10 cellular contexts compared by ENCODE assay signal in genomic region chr4:92305878-92306520, GRCh38. TPM values are rescaled to one million over a fixed set of nuclear protein-coding genes. Genes with fewer than 3 reads are reported as not detected.
DNase-seq lines count a peak whose midpoint lies in the region; ATAC-seq and TF ChIP-seq lines count a peak whose summit lies in the region.
"Had no signal": no experiment of that assay in that cellular context is flagged by ENCODE, and none has a peak within 500 bp of the region (broad histone marks: within the 10 kb centered on the region; RNA-seq: fewer than 3 reads in every experiment).

No MANE protein-coding gene starts in this region.

- no peak for TF ChIP-seq EP300 in upper lobe of left lung (IDR thresholded peaks at IDR 0.05)

- H3K36me3 ChIP-seq in lower lobe of right lung: no peaks in the 10 kb centered on the region
- no peaks in the 10 kb centered on the region for H3K36me3 ChIP-seq in upper lobe of left lung
- H3K36me3 ChIP-seq: thyroid gland had no signal

- no peaks in the 10 kb centered on the region for H3K36me3 Mint-ChIP-seq in activated CD4-positive, alpha-beta T cell treated with anti-CD3 and anti-CD28 coated beads for 36 hours (ENCODE audit: low read depth)

- H3K27ac ChIP-seq in dorsolateral prefrontal cortex (peak overlapping the region in 57 of 59 donors; percentile 43 to 95 (median 84)), lower lobe of right lung (no peak overlapping the region), upper lobe of left lung (no peak overlapping the region)
- H3K27ac ChIP-seq: thyroid gland had no signal

- no peak overlapping the region for H3K27ac Mint-ChIP-seq in activated CD4-positive, alpha-beta T cell treated with anti-CD3 and anti-CD28 coated beads for 36 hours

- DNase-seq in NCI-H2227 (lab: John Stamatoyannopoulos, UW; ENCODE audit: unreplicated experiment) (peak; percentile 34), NCI-H2227 treated with DMSO at 0.1 percent for 48 hours (lab: John Stamatoyannopoulos, UW) (no peak), dorsolateral prefrontal cortex (peak in 5 of 10 donors; percentile 14 to 73 (median 41)), lower lobe of right lung (no peak), upper lobe of left lung (peak in 1 of 2 donors; percentile 48)
- DNase-seq in activated naive CD4-positive, alpha-beta T cell treated with anti-CD3 and anti-CD28 coated beads, Interleukin-2, amount 50 U/mL, for 16 hours: no peak
- DNase-seq in activated CD4-positive, alpha-beta T cell treated with anti-CD3 and anti-CD28 coated beads for 36 hours: no peak

- CTCF ChIA-PET in activated CD4-positive, alpha-beta T cell treated with anti-CD3 and anti-CD28 coated beads for 36 hours (lab: Charles Lee): no interaction called here

- no peak for TF ChIP-seq POLR2A in upper lobe of left lung (IDR thresholded peaks at IDR 0.05)

- ATAC-seq in lower lobe of right lung: peak in 1 of 2 donors; percentile 46
- ATAC-seq in upper lobe of left lung (ENCODE audit: low FRiP score in 2 of 2): peak in 1 of 2 donors; percentile 37
- no peak for ATAC-seq in HG03521 (IDR thresholded peaks at IDR 0.05; ENCODE audit: unreplicated experiment)
- ATAC-seq in activated CD4-positive, alpha-beta T cell treated with anti-CD3 and anti-CD28 coated beads for 36 hours: no peak

- H3K4me3 Mint-ChIP-seq in activated CD4-positive, alpha-beta T cell treated with anti-CD3 and anti-CD28 coated beads for 36 hours: no peak overlapping the region

- H3K4me3 ChIP-seq in dorsolateral prefrontal cortex (peak overlapping the region; percentile 53 to 90 (median 70)), lower lobe of right lung (peak overlapping the region; percentile 40), upper lobe of left lung (peak overlapping the region in 3 of 4 donors; percentile 9 to 39 (median 37))

- intact Hi-C loops in dorsolateral prefrontal cortex (cut with DNase I) (loop anchor here (5.0 to 10.0 kb wide), 3 partner anchors 79 to 249 kb away; no protein-coding TSS in a partner anchor), lower lobe of right lung (cut with DNase I) (no loop called here)
- intact Hi-C loops in activated CD4-positive, alpha-beta T cell treated with anti-CD3 and anti-CD28 coated beads for 36 hours (cut with DNase I, micrococcal nuclease): loop anchor here in 1 of 2 experiments (10.0 kb wide), 1 partner anchor 1529 kb away; no protein-coding TSS in a partner anchor

- H3K27me3 Mint-ChIP-seq in activated CD4-positive, alpha-beta T cell treated with anti-CD3 and anti-CD28 coated beads for 36 hours: peaks cover 35% of the 10 kb centered on the region

- POLR2A ChIA-PET in activated CD4-positive, alpha-beta T cell treated with anti-CD3 and anti-CD28 coated beads for 36 hours (lab: Charles Lee): no interaction called here

- H3K27me3 ChIP-seq in dorsolateral prefrontal cortex (peaks cover 0 to 13% (median 0%) of the 10 kb centered on the region in 45 donors), lower lobe of right lung (ENCODE audit: low read depth) (peaks cover 47% of the 10 kb centered on the region), upper lobe of left lung (peaks cover 0 to 25% (median 4%) of the 10 kb centered on the region in 4 donors)

- peak in 1 of 56 donors; percentile 3 for TF ChIP-seq CTCF in dorsolateral prefrontal cortex (IDR thresholded peaks at IDR 0.05 in 54 of 56, conservative IDR thresholded peaks at IDR 0.05 in 2 of 56; ENCODE audit: low read depth in 1 of 56, partially characterized antibody in 56 of 56)
- no peak for TF ChIP-seq CTCF in lower lobe of right lung (IDR thresholded peaks at IDR 0.05)
- no peak for TF ChIP-seq CTCF in upper lobe of left lung (IDR thresholded peaks at IDR 0.05)

- WGBS in upper lobe of left lung, 2 donors: 0 to 6% methylated on average over 14 to 15 of the region's 15 CpGs

- H3K4me1 ChIP-seq in lower lobe of right lung: peaks cover 17% of the 10 kb centered on the region
- peaks cover 10 to 26% (median 22%) of the 10 kb centered on the region in 4 donors for H3K4me1 ChIP-seq in upper lobe of left lung

- H3K4me1 Mint-ChIP-seq in activated CD4-positive, alpha-beta T cell treated with anti-CD3 and anti-CD28 coated beads for 36 hours: peaks cover 4% of the 10 kb centered on the region

- no peaks in the 10 kb centered on the region for H3K9me3 ChIP-seq in lower lobe of right lung
- no peaks in the 10 kb centered on the region for H3K9me3 ChIP-seq in upper lobe of left lung
- H3K9me3 ChIP-seq: thyroid gland had no signal

- no peaks in the 10 kb centered on the region for H3K9me3 Mint-ChIP-seq in activated CD4-positive, alpha-beta T cell treated with anti-CD3 and anti-CD28 coated beads for 36 hours (ENCODE audit: low read depth)

RNA-seq across cellular contexts. Expression of gene GRID2, which starts 2.2 kb away (rescaled TPM):
- total RNA-seq in dorsolateral prefrontal cortex (10 to 100 TPM in 93 of 120 experiments, 1 to 10 TPM in 27; 4.0 to 21.4 (median 12.2) TPM), lower lobe of right lung (not detected), upper lobe of left lung (under 1 TPM in 1 of 6 donors, not detected in 5; 0.76 TPM)
- total RNA-seq in activated CD4-positive, alpha-beta T cell treated with anti-CD3 and anti-CD28 coated beads for 36 hours: not detected
- total RNA-seq: lung microvascular endothelial cell had no signal

Comparison
In these comparisons a context has a peak if more than half of its experiments do, and no peak if none do; other contexts are left out.
1. H3K27ac ChIP-seq: peak in dorsolateral prefrontal cortex (57 of 59); none in lower lobe of right lung (single experiment) and upper lobe of left lung (0 of 4).
2. Peak in every context shown above with its lines, with median percentiles within 50 percentile points of each other: H3K4me3 ChIP-seq.